Comparison of ENCODE assay signal across 8 cellular contexts in the genomic region with DNA sequence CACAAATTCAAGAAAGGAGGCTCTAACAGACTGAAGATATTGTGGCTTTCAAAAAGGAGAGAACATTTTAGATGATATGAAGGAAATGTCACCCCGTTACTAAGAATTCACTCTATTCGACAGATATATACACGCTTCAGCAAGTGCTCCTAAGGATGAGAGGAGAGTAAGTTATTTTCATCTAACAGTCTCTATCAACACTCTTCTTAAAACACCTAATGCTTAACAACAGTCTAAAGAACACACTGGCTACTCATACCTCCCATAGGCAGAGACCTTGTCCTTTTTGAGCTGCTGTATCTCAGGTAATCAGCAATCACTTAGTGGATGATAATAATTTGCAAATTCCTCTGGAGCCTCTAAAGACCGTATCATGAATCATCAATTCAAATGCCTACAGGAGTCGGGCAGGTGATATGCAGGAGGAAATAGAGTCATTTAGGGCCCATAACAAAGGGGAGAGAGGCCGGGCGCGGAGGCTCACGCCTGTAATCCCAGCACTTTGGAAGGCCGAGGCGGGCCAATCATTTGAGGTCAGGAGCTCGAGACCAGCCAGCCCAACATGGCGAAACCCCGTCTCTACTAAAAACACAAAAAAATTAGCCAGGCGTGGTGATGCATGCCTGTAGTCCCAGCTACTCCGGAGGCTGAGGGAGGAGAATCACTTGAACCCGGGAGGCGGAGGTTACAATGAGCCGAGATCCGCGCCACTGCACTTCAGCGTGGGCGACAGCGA. TPM values are rescaled to one million over a fixed set of nuclear protein-coding genes. Genes with fewer than 3 reads are reported as not detected.
DNase-seq lines count a peak whose midpoint lies in the region; ATAC-seq, FAIRE-seq and TF ChIP-seq lines count a peak whose summit lies in the region.

No MANE protein-coding gene starts in this region.

- H3K27ac ChIP-seq in 22Rv1, result peak overlapping the region; percentile 97
- H3K27ac ChIP-seq in muscle layer of duodenum (ENCODE audit: low read length), result peak overlapping the region; percentile 80

- H3K9me3 Mint-ChIP-seq in effector memory CD8-positive, alpha-beta T cell, result no peaks in the 10 kb centered on the region
- peaks cover 11% of the 10 kb centered on the region for H3K9me3 Mint-ChIP-seq in type B pancreatic cell

- H3K27ac Mint-ChIP-seq in effector memory CD8-positive, alpha-beta T cell, result peak overlapping the region; percentile 97 to 99
- H3K27ac Mint-ChIP-seq in type B pancreatic cell, result peak overlapping the region; percentile 99

- DNase-seq in T-helper 2 cell (peak in 3 of 5 experiments; percentile 1 to 23 (median 9)), type B pancreatic cell (ENCODE audit: extremely low spot score, unreplicated experiment) (no peak), D721Med (ENCODE audit: insufficient read length, low spot score) (no peak)
- DNase-seq in effector memory CD8-positive, alpha-beta T cell, result no peak

- H3K27me3 Mint-ChIP-seq in effector memory CD8-positive, alpha-beta T cell, result no peaks in the 10 kb centered on the region
- H3K27me3 Mint-ChIP-seq in type B pancreatic cell, result no peaks in the 10 kb centered on the region

- H3K4me1 ChIP-seq in muscle layer of duodenum (ENCODE audit: control insufficient read depth in 1 of 2, insufficient read depth in 2 of 2, low read length in 2 of 2), result peaks cover 9 to 22% of the 10 kb centered on the region in 2 donors

- no peaks in the 10 kb centered on the region for H3K9me3 ChIP-seq in muscle layer of duodenum (ENCODE audit: control insufficient read depth in 1 of 2, low read length in 2 of 2)

- peak; percentile 21 for ATAC-seq in GM18511 (IDR thresholded peaks at IDR 0.05; ENCODE audit: unreplicated experiment)
- peak; percentile 12 for ATAC-seq in HG03354 (IDR thresholded peaks at IDR 0.05; ENCODE audit: poor library complexity, severe bottlenecking, unreplicated experiment)
- ATAC-seq in effector memory CD8-positive, alpha-beta T cell (replicated peaks), result peak; percentile 9

- peak overlapping the region; percentile 100 for H3K4me3 Mint-ChIP-seq in effector memory CD8-positive, alpha-beta T cell
- H3K4me3 Mint-ChIP-seq in type B pancreatic cell, result peak overlapping the region; percentile 97

- H3K4me3 ChIP-seq in muscle layer of duodenum (ENCODE audit: low read depth in 1 of 2, low read length in 2 of 2), result peak overlapping the region; percentile 66 to 93

- no peak for FAIRE-seq in D721Med (lab: Jason Lieb, UNC)

- H3K36me3 ChIP-seq in muscle layer of duodenum (ENCODE audit: control insufficient read depth in 1 of 2, insufficient read depth in 2 of 2, low read length in 2 of 2), result peaks cover 0 to 11% of the 10 kb centered on the region in 2 donors

- H3K36me3 Mint-ChIP-seq in effector memory CD8-positive, alpha-beta T cell (ENCODE audit: insufficient read depth), result peaks cover 7% of the 10 kb centered on the region
- peaks cover 16% of the 10 kb centered on the region for H3K36me3 Mint-ChIP-seq in type B pancreatic cell

- peaks cover 38 to 45% of the 10 kb centered on the region in 2 donors for H3K4me1 Mint-ChIP-seq in effector memory CD8-positive, alpha-beta T cell (ENCODE audit: low read depth in 2 of 2)
- peaks cover 33% of the 10 kb centered on the region for H3K4me1 Mint-ChIP-seq in type B pancreatic cell (ENCODE audit: unreplicated experiment)

- no peaks in the 10 kb centered on the region for H3K27me3 ChIP-seq in muscle layer of duodenum (ENCODE audit: low read depth, low read length)

- TF ChIP-seq CTCF in 22Rv1 (IDR thresholded peaks at IDR 0.05) (no peak), type B pancreatic cell (conservative IDR thresholded peaks at IDR 0.05) (no peak), D721Med (IDR thresholded peaks at IDR 0.05; ENCODE audit: insufficient read depth, missing control alignments) (no peak)

RNA-seq across cellular contexts. Expression of gene HSDL2, which starts 1.3 kb away (rescaled TPM):
- total RNA-seq in type B pancreatic cell (ENCODE audit: low replicate concordance), result 37.5 and 38.6 TPM in 2 replicates

RNA-seq across cellular contexts. Expression of gene PTBP3, which starts 45.2 kb away (rescaled TPM):
- total RNA-seq in type B pancreatic cell (ENCODE audit: low replicate concordance), result 78.6 and 174 TPM in 2 replicates

Comparison
In these comparisons a context has a peak if more than half of its experiments do, and no peak if none do; other contexts are left out.
1. DNase-seq: peak in T-helper 2 cell (3 of 5); none in effector memory CD8-positive, alpha-beta T cell (0 of 3), type B pancreatic cell (single experiment) and D721Med (single experiment).
2. Peak in every context shown above with its lines, with median percentiles within 50 percentile points of each other: ATAC-seq.